In genomic region chr12:47360771-47361388, GRCh38 we compare ENCODE assay signal across 8 cellular contexts.
A peak's percentile ranks its signal among the peaks of the same experiment; 100 is the strongest.
DNase-seq lines count a peak whose midpoint lies in the region; ATAC-seq, FAIRE-seq and TF ChIP-seq lines count a peak whose summit lies in the region.

No MANE protein-coding gene starts in this region.

- peak in 6 of 10 experiments; percentile 13 to 54 (median 36) for DNase-seq in CD4-positive, alpha-beta T cell
- no peak for DNase-seq in GM19239 (ENCODE audit: insufficient read length, low spot score)
- DNase-seq in activated T-cell treated with anti-CD3 and anti-CD28 coated beads, Interleukin-2, amount 50 U/mL, for 72 hours, result peak; percentile 31 to 41
- DNase-seq in HepG2 (ENCODE audit: low spot score), result no peak
- DNase-seq in endodermal cell, result no peak
- no peak for DNase-seq in ecto neural progenitor cell (ENCODE audit: low spot score)

- intact Hi-C loops in CD4-positive, alpha-beta T cell (cut with DNase I, micrococcal nuclease), result loop anchor here in 1 of 2 experiments (2.0 to 5.0 kb wide), 2 partner anchors 84 to 144 kb away; no protein-coding TSS in a partner anchor
- intact Hi-C loops in HepG2 (cut with micrococcal nuclease; ENCODE audit: unreplicated experiment), result no loop called here

- peak overlapping the region; percentile 86 for H3K4me3 Mint-ChIP-seq in CD4-positive, alpha-beta T cell
- peak overlapping the region; percentile 80 to 87 for H3K4me3 Mint-ChIP-seq in activated T-cell treated with anti-CD3 and anti-CD28 coated beads, Interleukin-2, amount 50 U/mL, for 72 hours
- H3K4me3 Mint-ChIP-seq in endodermal cell, result no peak overlapping the region

- no peaks in the 10 kb centered on the region for H3K4me1 ChIP-seq in HepG2 (ENCODE audit: insufficient read depth, low read length)
- H3K4me1 ChIP-seq in endodermal cell (ENCODE audit: control insufficient read depth, insufficient read depth, low read length), result peaks cover 12% of the 10 kb centered on the region

- H3K36me3 Mint-ChIP-seq in CD4-positive, alpha-beta T cell (ENCODE audit: low read depth), result peaks cover 26% of the 10 kb centered on the region
- H3K36me3 Mint-ChIP-seq in activated T-cell treated with anti-CD3 and anti-CD28 coated beads, Interleukin-2, amount 50 U/mL, for 72 hours (ENCODE audit: insufficient read depth in 2 of 2), result peaks cover 18 to 26% of the 10 kb centered on the region in 2 donors
- H3K36me3 Mint-ChIP-seq in endodermal cell (ENCODE audit: low read depth), result no peaks in the 10 kb centered on the region

- H2AFZ ChIP-seq in HepG2 (ENCODE audit: low read length), result no peak overlapping the region

- H3K4me1 Mint-ChIP-seq in CD4-positive, alpha-beta T cell (ENCODE audit: low read depth), result peaks cover 71% of the 10 kb centered on the region
- peaks cover 60% of the 10 kb centered on the region for H3K4me1 Mint-ChIP-seq in activated T-cell treated with anti-CD3 and anti-CD28 coated beads, Interleukin-2, amount 50 U/mL, for 72 hours (ENCODE audit: low read depth)
- peaks cover 25% of the 10 kb centered on the region for H3K4me1 Mint-ChIP-seq in endodermal cell

- no peaks in the 10 kb centered on the region for H3K27me3 Mint-ChIP-seq in CD4-positive, alpha-beta T cell
- no peaks in the 10 kb centered on the region for H3K27me3 Mint-ChIP-seq in activated T-cell treated with anti-CD3 and anti-CD28 coated beads, Interleukin-2, amount 50 U/mL, for 72 hours (ENCODE audit: low read depth)
- no peaks in the 10 kb centered on the region for H3K27me3 Mint-ChIP-seq in endodermal cell (ENCODE audit: insufficient read depth)

- TF ChIP-seq RAD21 in HepG2 (CRISPR knock-in tag; IDR thresholded peaks at IDR 0.05), result no peak

- H3K4me3 ChIP-seq in HepG2 (replicated peaks in 1 of 3; ENCODE audit: insufficient read depth in 1 of 3, low read depth in 2 of 3, low read length in 3 of 3) (no peak overlapping the region), endodermal cell (ENCODE audit: low read length) (no peak overlapping the region)

- 30% methylated on average over 4 of the region's 4 CpGs for WGBS in HepG2 (ENCODE audit: low lambda C conversion rate)
- 49 to 80% methylated on average over 1 to 4 of the region's 4 CpGs for WGBS in endodermal cell (ENCODE audit: insufficient coverage in 1 of 2, insufficient read length in 1 of 2), 2 experiments

- no peaks in the 10 kb centered on the region for H4K20me1 ChIP-seq in HepG2 (ENCODE audit: insufficient read depth, low read length)

- BruUV-seq in HepG2 (replicated peaks; lab: Mats Ljungman, UMichigan), result no TSS peak

- H3K27me3 ChIP-seq in CD4-positive, alpha-beta T cell (ENCODE audit: control insufficient read depth, insufficient read depth, low read length), result no peaks in the 10 kb centered on the region
- H3K27me3 ChIP-seq in HepG2 (ENCODE audit: control insufficient read depth in 1 of 2, insufficient read depth in 2 of 2, low read length in 2 of 2) (no peaks in the 10 kb centered on the region), endodermal cell (ENCODE audit: control insufficient read depth, insufficient read depth, low read length, poor library complexity, severe bottlenecking) (no peaks in the 10 kb centered on the region)

- no peaks in the 10 kb centered on the region for H3K79me2 ChIP-seq in HepG2 (ENCODE audit: insufficient read depth, low read length)

- TF ChIP-seq CTCF in CD4-positive, alpha-beta T cell (IDR thresholded peaks at IDR 0.05), result no peak
- TF ChIP-seq CTCF in HepG2 (CRISPR knock-in tag; IDR thresholded peaks at IDR 0.05) (no peak), endodermal cell (conservative IDR thresholded peaks at IDR 0.05) (no peak)

- FAIRE-seq in GM19239 (lab: Jason Lieb, UNC) (peak; percentile 79), HepG2 (lab: Jason Lieb, UNC) (no peak)

- no peak overlapping the region for H3K9ac ChIP-seq in HepG2 (ENCODE audit: insufficient read depth, low read depth, low read length)
- H3K9ac ChIP-seq in endodermal cell (ENCODE audit: extremely low read depth, low read length, poor library complexity, severe bottlenecking), result no peak overlapping the region

- H3K36me3 ChIP-seq in HepG2 (replicated peaks in 1 of 2; ENCODE audit: control insufficient read depth in 1 of 2, insufficient read depth in 2 of 2, low read length in 2 of 2) (no peaks in the 10 kb centered on the region), endodermal cell (ENCODE audit: control insufficient read depth, insufficient read depth, low read length) (no peaks in the 10 kb centered on the region)

- in situ Hi-C loops in HepG2 (cut with HindIII; ENCODE audit: extremely low pct_ligation_motif_present, low pct_unique_long_range_greater_than_20kb), result no loop called here

- POLR2A ChIA-PET in CD4-positive, alpha-beta T cell (lab: Charles Lee), result interaction anchor here (0.6 to 2.7 kb wide), 17 partner anchors 8 to 277 kb away, joined by 3 to 17 read pairs (median 6); no protein-coding TSS in a partner anchor
- POLR2A ChIA-PET in HepG2 (lab: Yijun Ruan, JAX), result no interaction called here

- peak; percentile 83 for ATAC-seq in CD4-positive, alpha-beta T cell (ENCODE audit: poor library complexity)
- ATAC-seq in HG03521 (IDR thresholded peaks at IDR 0.05; ENCODE audit: unreplicated experiment) (peak; percentile 8), HepG2 (no peak), HG03159 (IDR thresholded peaks at IDR 0.05; ENCODE audit: unreplicated experiment) (no peak)
- peak; percentile 31 to 39 for ATAC-seq in activated T-cell treated with anti-CD3 and anti-CD28 coated beads, Interleukin-2, amount 50 U/mL, for 72 hours (replicated peaks in 1 of 2)

- H3K9me3 Mint-ChIP-seq in CD4-positive, alpha-beta T cell, result no peaks in the 10 kb centered on the region
- H3K9me3 Mint-ChIP-seq in activated T-cell treated with anti-CD3 and anti-CD28 coated beads, Interleukin-2, amount 50 U/mL, for 72 hours, result peaks cover 0 to 6% of the 10 kb centered on the region in 2 donors
- peaks cover 6% of the 10 kb centered on the region for H3K9me3 Mint-ChIP-seq in endodermal cell

- TF ChIP-seq EP300 in HepG2 (IDR thresholded peaks at IDR 0.05; ENCODE audit: low read depth in 2 of 2, low read length in 2 of 2) (no peak), HepG2 (CRISPR knock-in tag; IDR thresholded peaks at IDR 0.05; ENCODE audit: borderline replicate concordance) (no peak)

- no peaks in the 10 kb centered on the region for H3K9me3 ChIP-seq in CD4-positive, alpha-beta T cell (ENCODE audit: control insufficient read depth, low read length)
- no peaks in the 10 kb centered on the region for H3K9me3 ChIP-seq in HepG2 (ENCODE audit: low read length)
- H3K9me3 ChIP-seq in endodermal cell (ENCODE audit: control insufficient read depth, low read length), result peaks cover 4% of the 10 kb centered on the region

- CTCF ChIA-PET in CD4-positive, alpha-beta T cell (lab: Charles Lee), result interaction anchor here (1.1 to 1.4 kb wide), 2 partner anchors 29 to 290 kb away, joined by 3 read pairs; no protein-coding TSS in a partner anchor
- CTCF ChIA-PET in HepG2 (lab: Yijun Ruan, JAX; ENCODE audit: low intra/inter-chr PET ratio, low total read pairs), result no interaction called here

- peak overlapping the region; percentile 98 for H3K27ac Mint-ChIP-seq in CD4-positive, alpha-beta T cell
- H3K27ac Mint-ChIP-seq in activated T-cell treated with anti-CD3 and anti-CD28 coated beads, Interleukin-2, amount 50 U/mL, for 72 hours, result peak overlapping the region; percentile 97
- H3K27ac Mint-ChIP-seq in endodermal cell, result no peak overlapping the region

- no peak for TF ChIP-seq POLR2A in HepG2 (IDR thresholded peaks at IDR 0.05; ENCODE audit: insufficient read depth in 1 of 2, low read depth in 2 of 2, low read length in 2 of 2)

- peak overlapping the region; percentile 67 for H3K27ac ChIP-seq in CD4-positive, alpha-beta T cell (ENCODE audit: low read depth, low read length)
- H3K27ac ChIP-seq in HepG2 (ENCODE audit: extremely low read length, insufficient read depth, low read length) (no peak overlapping the region), endodermal cell (ENCODE audit: low read depth, low read length) (no peak overlapping the region)

- H3K4me2 ChIP-seq in HepG2 (ENCODE audit: low read depth, low read length), result peak overlapping the region; percentile 18; the same call in 1 of the 2 replicates

TF ChIP-seq in HepG2, 621 proteins besides CTCF, POLR2A, EP300 and RAD21:
- TF ChIP-seq CBFB (CRISPR knock-in tag; IDR thresholded peaks at IDR 0.05) (no peak), RELA (CRISPR knock-in tag; IDR thresholded peaks at IDR 0.05) (no peak), GATAD2A (CRISPR knock-in tag; IDR thresholded peaks at IDR 0.05) (no peak), NAIF1 (CRISPR knock-in tag; IDR thresholded peaks at IDR 0.05; ENCODE audit: borderline replicate concordance) (no peak), ZNF724P (CRISPR knock-in tag; IDR thresholded peaks at IDR 0.05; ENCODE audit: borderline replicate concordance) (no peak)
- TF ChIP-seq, protein P1, sequence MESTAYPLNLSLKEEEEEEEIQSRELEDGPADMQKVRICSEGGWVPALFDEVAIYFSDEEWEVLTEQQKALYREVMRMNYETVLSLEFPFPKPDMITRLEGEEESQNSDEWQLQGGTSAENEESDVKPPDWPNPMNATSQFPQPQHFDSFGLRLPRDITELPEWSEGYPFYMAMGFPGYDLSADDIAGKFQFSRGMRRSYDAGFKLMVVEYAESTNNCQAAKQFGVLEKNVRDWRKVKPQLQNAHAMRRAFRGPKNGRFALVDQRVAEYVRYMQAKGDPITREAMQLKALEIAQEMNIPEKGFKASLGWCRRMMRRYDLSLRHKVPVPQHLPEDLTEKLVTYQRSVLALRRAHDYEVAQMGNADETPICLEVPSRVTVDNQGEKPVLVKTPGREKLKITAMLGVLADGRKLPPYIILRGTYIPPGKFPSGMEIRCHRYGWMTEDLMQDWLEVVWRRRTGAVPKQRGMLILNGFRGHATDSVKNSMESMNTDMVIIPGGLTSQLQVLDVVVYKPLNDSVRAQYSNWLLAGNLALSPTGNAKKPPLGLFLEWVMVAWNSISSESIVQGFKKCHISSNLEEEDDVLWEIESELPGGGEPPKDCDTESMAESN (CRISPR knock-in tag; conservative IDR thresholded peaks at IDR 0.05), result no peak

Comparison
In these comparisons a context has a peak if more than half of its experiments do, and no peak if none do; other contexts are left out.
1. ATAC-seq: peak in CD4-positive, alpha-beta T cell (single experiment), HG03521 (single experiment) and activated T-cell treated with anti-CD3 and anti-CD28 coated beads, Interleukin-2, amount 50 U/mL, for 72 hours (2 of 2); none in HepG2 (single experiment) and HG03159 (single experiment).
2. DNase-seq: peak in CD4-positive, alpha-beta T cell (6 of 10) and activated T-cell treated with anti-CD3 and anti-CD28 coated beads, Interleukin-2, amount 50 U/mL, for 72 hours (2 of 2); none in GM19239 (single experiment), HepG2 (single experiment), endodermal cell (single experiment) and ecto neural progenitor cell (single experiment).